Comparison of ENCODE assay signal across 22 cellular contexts in the genomic region with DNA sequence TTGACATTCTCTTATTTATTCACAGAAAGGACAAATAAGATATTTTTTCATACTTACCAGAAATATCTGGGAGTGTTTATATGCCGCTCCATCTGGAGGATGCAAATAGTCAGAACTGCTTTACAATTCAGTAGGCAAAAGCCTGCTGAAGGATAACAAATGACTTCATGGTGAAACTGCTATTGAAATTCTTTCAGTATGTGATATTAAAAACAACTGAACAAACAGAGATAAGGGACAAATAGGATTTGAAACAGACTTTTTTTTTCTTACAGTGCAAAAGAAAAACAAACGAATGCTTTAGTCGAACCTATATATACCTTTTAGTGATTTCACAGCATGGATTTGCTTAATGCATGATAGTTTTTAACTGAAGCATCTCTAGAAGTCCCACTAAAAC.
"Had no signal": no experiment of that assay in that cellular context is flagged by ENCODE, and none has a peak within 500 bp of the region (broad histone marks: within the 10 kb centered on the region; RNA-seq: fewer than 3 reads in every experiment).

No MANE protein-coding gene starts in this region.

- H3K36me3 Mint-ChIP-seq: activated naive CD4-positive, alpha-beta T cell treated with anti-CD3 and anti-CD28 coated beads, Interleukin-2, amount 50 U/mL, for 72 hours had no signal

- H3K9me3 Mint-ChIP-seq: activated naive CD4-positive, alpha-beta T cell treated with anti-CD3 and anti-CD28 coated beads, Interleukin-2, amount 50 U/mL, for 72 hours; stimulated activated naive CD8-positive, alpha-beta T cell treated with anti-CD3 and anti-CD28 coated beads, Interleukin-15, Interleukin-2, amounts not matched to agents 100 ng/mL and 50 ng/mL, for 24 hours had no signal

- DNase-seq: activated CD4-positive, alpha-beta T cell treated with anti-CD3 and anti-CD28 coated beads, Interleukin-2, amount 50 U/mL, for 1 hour; activated CD4-positive, CD25-positive, alpha-beta regulatory T cell treated with anti-CD3 and anti-CD28 coated beads, Interleukin-2, amount 50 U/mL, for 72 hours; activated CD8-positive, alpha-beta memory T cell treated with anti-CD3 and anti-CD28 coated beads for 24 hours; activated CD8-positive, alpha-beta memory T cell treated with anti-CD3 and anti-CD28 coated beads, Interleukin-2, amount 50 U/mL, for 48 hours; activated effector memory CD4-positive, alpha-beta T cell treated with anti-CD3 and anti-CD28 coated beads, Interleukin-2, amount 50 U/mL, for 16 hours; activated T-cell treated with anti-CD3 and anti-CD28 coated beads, Interleukin-2, amount 50 U/mL, for 48 hours; body of pancreas; caudate nucleus; left lung; mammary epithelial cell; right lobe of liver; small intestine; stimulated activated CD4-positive, alpha-beta T cell treated with anti-CD3 and anti-CD28 coated beads, Interleukin-15, amount 100 ng/mL, for 24 hours; stimulated activated CD4-positive, alpha-beta T cell treated with anti-CD3 and anti-CD28 coated beads, Interleukin-2, amount 100 ng/mL, for 48 hours; transverse colon had no signal

- H3K27me3 Mint-ChIP-seq: stimulated activated naive CD8-positive, alpha-beta T cell treated with anti-CD3 and anti-CD28 coated beads, Interleukin-15, Interleukin-2, amounts not matched to agents 100 ng/mL and 50 ng/mL, for 24 hours had no signal

- H3K4me3 Mint-ChIP-seq: neural crest cell; stimulated activated naive CD8-positive, alpha-beta T cell treated with anti-CD3 and anti-CD28 coated beads, Interleukin-15, Interleukin-2, amounts not matched to agents 100 ng/mL and 50 ng/mL, for 24 hours had no signal

- H3K4me1 ChIP-seq: body of pancreas, esophagus muscularis mucosa, prostate gland, right lobe of liver, transverse colon, vagina had no signal

- H3K27me3 ChIP-seq: body of pancreas, esophagus muscularis mucosa, hepatocyte, left lung, right lobe of liver, transverse colon, vagina had no signal

- H3K27ac ChIP-seq: body of pancreas, esophagus muscularis mucosa, hepatocyte, left lung, prostate gland, right lobe of liver, transverse colon, vagina had no signal

- H3K27ac Mint-ChIP-seq: activated naive CD4-positive, alpha-beta T cell treated with anti-CD3 and anti-CD28 coated beads, Interleukin-2, amount 50 U/mL, for 72 hours; stimulated activated naive CD8-positive, alpha-beta T cell treated with anti-CD3 and anti-CD28 coated beads, Interleukin-15, Interleukin-2, amounts not matched to agents 100 ng/mL and 50 ng/mL, for 24 hours had no signal

- H3K9me3 ChIP-seq: body of pancreas, esophagus muscularis mucosa, left lung, prostate gland, right lobe of liver, transverse colon, vagina had no signal

- H3K4me3 ChIP-seq: body of pancreas, esophagus muscularis mucosa, hepatocyte, left lung, prostate gland, right lobe of liver, transverse colon, vagina had no signal

- ATAC-seq: activated naive CD4-positive, alpha-beta T cell treated with anti-CD3 and anti-CD28 coated beads, Interleukin-2, amount 50 U/mL, for 72 hours; body of pancreas; left lung; right lobe of liver had no signal

- H3K36me3 ChIP-seq: esophagus muscularis mucosa, left lung, prostate gland, right lobe of liver, transverse colon, vagina had no signal
